Comparison of ENCODE assay signal across 1 cellular context in the genomic region with DNA sequence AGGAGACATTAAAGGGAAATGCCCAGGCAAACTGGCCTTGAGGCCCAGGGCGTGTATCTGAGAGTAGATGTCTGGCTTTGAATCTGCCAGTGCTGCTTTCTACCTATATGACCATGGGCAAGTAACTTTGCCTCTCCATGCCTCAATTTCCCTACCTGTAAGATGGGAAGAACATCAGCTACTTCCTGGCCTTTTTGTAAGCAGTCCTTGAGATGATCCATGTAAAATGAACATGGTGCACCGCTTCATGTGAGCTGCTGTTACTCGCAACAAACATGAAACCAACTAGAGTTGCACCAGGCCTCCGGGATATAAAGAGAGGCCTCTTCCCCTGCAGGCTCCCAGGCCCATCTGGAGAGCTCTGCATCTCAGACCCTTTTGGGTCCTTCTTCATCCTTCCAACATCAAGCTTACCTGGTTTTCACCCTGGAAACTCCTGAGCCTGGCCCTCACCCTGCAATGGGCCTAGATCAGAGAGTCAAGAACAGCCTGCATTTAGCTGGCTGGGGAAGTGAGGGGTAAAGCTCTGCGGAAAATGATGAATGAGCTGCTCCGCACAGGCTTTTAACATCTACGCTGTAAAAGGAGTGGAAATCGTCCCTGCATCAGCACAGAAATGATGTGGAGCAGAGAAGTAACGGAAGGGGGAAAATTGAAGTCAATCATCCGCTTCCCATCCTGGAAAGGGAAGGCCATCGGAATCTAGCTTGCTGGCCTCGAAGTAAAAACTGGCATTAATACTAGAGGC.
TF ChIP-seq lines count a peak whose summit lies in the region.

No MANE protein-coding gene starts in this region.

TF ChIP-seq in GM23338, 12 proteins besides CTCF, POLR2A, EP300 and RAD21 (continued from another document):
- TF ChIP-seq, protein P1, sequence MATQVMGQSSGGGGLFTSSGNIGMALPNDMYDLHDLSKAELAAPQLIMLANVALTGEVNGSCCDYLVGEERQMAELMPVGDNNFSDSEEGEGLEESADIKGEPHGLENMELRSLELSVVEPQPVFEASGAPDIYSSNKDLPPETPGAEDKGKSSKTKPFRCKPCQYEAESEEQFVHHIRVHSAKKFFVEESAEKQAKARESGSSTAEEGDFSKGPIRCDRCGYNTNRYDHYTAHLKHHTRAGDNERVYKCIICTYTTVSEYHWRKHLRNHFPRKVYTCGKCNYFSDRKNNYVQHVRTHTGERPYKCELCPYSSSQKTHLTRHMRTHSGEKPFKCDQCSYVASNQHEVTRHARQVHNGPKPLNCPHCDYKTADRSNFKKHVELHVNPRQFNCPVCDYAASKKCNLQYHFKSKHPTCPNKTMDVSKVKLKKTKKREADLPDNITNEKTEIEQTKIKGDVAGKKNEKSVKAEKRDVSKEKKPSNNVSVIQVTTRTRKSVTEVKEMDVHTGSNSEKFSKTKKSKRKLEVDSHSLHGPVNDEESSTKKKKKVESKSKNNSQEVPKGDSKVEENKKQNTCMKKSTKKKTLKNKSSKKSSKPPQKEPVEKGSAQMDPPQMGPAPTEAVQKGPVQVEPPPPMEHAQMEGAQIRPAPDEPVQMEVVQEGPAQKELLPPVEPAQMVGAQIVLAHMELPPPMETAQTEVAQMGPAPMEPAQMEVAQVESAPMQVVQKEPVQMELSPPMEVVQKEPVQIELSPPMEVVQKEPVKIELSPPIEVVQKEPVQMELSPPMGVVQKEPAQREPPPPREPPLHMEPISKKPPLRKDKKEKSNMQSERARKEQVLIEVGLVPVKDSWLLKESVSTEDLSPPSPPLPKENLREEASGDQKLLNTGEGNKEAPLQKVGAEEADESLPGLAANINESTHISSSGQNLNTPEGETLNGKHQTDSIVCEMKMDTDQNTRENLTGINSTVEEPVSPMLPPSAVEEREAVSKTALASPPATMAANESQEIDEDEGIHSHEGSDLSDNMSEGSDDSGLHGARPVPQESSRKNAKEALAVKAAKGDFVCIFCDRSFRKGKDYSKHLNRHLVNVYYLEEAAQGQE (IDR thresholded peaks at IDR 0.05; ENCODE audit: unreplicated experiment), result no peak
- TF ChIP-seq ZNF114 (CRISPR knock-in tag; IDR thresholded peaks at IDR 0.05) (no peak), EZH2 (IDR thresholded peaks at IDR 0.05; ENCODE audit: low read depth, unreplicated experiment) (no peak), EZH2phosphoT487 (IDR thresholded peaks at IDR 0.05; ENCODE audit: unreplicated experiment) (no peak), POLR2AphosphoS5 (IDR thresholded peaks at IDR 0.05; ENCODE audit: low read depth) (no peak), ZNF331 (CRISPR knock-in tag; IDR thresholded peaks at IDR 0.05; ENCODE audit: low read depth) (no peak), NANOG (IDR thresholded peaks at IDR 0.05; ENCODE audit: borderline replicate concordance) (no peak)
- TF ChIP-seq, protein P2, sequence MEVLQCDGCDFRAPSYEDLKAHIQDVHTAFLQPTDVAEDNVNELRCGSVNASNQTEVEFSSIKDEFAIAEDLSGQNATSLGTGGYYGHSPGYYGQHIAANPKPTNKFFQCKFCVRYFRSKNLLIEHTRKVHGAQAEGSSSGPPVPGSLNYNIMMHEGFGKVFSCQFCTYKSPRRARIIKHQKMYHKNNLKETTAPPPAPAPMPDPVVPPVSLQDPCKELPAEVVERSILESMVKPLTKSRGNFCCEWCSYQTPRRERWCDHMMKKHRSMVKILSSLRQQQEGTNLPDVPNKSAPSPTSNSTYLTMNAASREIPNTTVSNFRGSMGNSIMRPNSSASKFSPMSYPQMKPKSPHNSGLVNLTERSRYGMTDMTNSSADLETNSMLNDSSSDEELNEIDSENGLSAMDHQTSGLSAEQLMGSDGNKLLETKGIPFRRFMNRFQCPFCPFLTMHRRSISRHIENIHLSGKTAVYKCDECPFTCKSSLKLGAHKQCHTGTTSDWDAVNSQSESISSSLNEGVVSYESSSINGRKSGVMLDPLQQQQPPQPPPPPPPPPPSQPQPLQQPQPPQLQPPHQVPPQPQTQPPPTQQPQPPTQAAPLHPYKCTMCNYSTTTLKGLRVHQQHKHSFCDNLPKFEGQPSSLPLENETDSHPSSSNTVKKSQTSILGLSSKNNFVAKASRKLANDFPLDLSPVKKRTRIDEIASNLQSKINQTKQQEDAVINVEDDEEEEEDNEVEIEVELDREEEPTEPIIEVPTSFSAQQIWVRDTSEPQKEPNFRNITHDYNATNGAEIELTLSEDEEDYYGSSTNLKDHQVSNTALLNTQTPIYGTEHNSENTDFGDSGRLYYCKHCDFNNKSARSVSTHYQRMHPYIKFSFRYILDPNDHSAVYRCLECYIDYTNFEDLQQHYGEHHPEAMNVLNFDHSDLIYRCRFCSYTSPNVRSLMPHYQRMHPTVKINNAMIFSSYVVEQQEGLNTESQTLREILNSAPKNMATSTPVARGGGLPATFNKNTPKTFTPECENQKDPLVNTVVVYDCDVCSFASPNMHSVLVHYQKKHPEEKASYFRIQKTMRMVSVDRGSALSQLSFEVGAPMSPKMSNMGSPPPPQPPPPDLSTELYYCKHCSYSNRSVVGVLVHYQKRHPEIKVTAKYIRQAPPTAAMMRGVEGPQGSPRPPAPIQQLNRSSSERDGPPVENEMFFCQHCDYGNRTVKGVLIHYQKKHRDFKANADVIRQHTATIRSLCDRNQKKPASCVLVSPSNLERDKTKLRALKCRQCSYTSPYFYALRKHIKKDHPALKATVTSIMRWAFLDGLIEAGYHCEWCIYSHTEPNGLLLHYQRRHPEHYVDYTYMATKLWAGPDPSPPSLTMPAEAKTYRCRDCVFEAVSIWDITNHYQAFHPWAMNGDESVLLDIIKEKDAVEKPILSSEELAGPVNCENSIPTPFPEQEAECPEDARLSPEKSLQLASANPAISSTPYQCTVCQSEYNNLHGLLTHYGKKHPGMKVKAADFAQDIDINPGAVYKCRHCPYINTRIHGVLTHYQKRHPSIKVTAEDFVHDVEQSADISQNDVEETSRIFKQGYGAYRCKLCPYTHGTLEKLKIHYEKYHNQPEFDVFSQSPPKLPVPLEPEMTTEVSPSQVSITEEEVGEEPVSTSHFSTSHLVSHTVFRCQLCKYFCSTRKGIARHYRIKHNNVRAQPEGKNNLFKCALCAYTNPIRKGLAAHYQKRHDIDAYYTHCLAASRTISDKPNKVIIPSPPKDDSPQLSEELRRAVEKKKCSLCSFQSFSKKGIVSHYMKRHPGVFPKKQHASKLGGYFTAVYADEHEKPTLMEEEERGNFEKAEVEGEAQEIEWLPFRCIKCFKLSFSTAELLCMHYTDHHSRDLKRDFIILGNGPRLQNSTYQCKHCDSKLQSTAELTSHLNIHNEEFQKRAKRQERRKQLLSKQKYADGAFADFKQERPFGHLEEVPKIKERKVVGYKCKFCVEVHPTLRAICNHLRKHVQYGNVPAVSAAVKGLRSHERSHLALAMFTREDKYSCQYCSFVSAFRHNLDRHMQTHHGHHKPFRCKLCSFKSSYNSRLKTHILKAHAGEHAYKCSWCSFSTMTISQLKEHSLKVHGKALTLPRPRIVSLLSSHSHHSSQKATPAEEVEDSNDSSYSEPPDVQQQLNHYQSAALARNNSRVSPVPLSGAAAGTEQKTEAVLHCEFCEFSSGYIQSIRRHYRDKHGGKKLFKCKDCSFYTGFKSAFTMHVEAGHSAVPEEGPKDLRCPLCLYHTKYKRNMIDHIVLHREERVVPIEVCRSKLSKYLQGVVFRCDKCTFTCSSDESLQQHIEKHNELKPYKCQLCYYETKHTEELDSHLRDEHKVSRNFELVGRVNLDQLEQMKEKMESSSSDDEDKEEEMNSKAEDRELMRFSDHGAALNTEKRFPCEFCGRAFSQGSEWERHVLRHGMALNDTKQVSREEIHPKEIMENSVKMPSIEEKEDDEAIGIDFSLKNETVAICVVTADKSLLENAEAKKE (CRISPR knock-in tag; IDR thresholded peaks at IDR 0.05), result no peak
- TF ChIP-seq, protein P3, sequence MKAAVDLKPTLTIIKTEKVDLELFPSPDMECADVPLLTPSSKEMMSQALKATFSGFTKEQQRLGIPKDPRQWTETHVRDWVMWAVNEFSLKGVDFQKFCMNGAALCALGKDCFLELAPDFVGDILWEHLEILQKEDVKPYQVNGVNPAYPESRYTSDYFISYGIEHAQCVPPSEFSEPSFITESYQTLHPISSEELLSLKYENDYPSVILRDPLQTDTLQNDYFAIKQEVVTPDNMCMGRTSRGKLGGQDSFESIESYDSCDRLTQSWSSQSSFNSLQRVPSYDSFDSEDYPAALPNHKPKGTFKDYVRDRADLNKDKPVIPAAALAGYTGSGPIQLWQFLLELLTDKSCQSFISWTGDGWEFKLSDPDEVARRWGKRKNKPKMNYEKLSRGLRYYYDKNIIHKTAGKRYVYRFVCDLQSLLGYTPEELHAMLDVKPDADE (IDR thresholded peaks at IDR 0.05), result no peak
TF ChIP-seq in GM23338: peak in this region for 0.
